2 cellular contexts compared by ENCODE assay signal in genomic region chr17:78403822-78404221, GRCh38.
TF ChIP-seq lines count a peak whose summit lies in the region.

No MANE protein-coding gene starts in this region.

TF ChIP-seq in GM23338, 12 proteins besides CTCF, POLR2A, EP300 and RAD21:
- no peak for TF ChIP-seq ZNF114 (CRISPR knock-in tag; IDR thresholded peaks at IDR 0.05)
- TF ChIP-seq POLR2AphosphoS5 (IDR thresholded peaks at IDR 0.05; ENCODE audit: low read depth) = no peak
- no peak for TF ChIP-seq EZH2phosphoT487 (IDR thresholded peaks at IDR 0.05; ENCODE audit: unreplicated experiment)
- no peak for TF ChIP-seq ZNF331 (CRISPR knock-in tag; IDR thresholded peaks at IDR 0.05; ENCODE audit: low read depth)

TF ChIP-seq in H1, 55 proteins besides CTCF, POLR2A, EP300 and RAD21:
- TF ChIP-seq POLR2AphosphoS5 (IDR thresholded peaks at IDR 0.05; ENCODE audit: low read depth, low read length) (no peak), CREB1 (IDR thresholded peaks at IDR 0.05) (no peak), USF2 (IDR thresholded peaks at IDR 0.05; ENCODE audit: low read length) (no peak), NRF1 (IDR thresholded peaks at IDR 0.05; ENCODE audit: low read depth, low read length) (no peak), FOSL1 (IDR thresholded peaks at IDR 0.05; ENCODE audit: insufficient read depth, low read depth, low read length) (no peak), CEBPB (IDR thresholded peaks at IDR 0.05; ENCODE audit: low read depth, low read length) (no peak), TAF7 (optimal IDR thresholded peaks at IDR 0.05; ENCODE audit: borderline replicate concordance, low read depth, low read length) (no peak), CTBP2 (IDR thresholded peaks at IDR 0.05; ENCODE audit: borderline replicate concordance, insufficient read depth, insufficient read length, low read length) (no peak), TCF12 (IDR thresholded peaks at IDR 0.05; ENCODE audit: low read depth, low read length) (no peak), MAX (IDR thresholded peaks at IDR 0.05) (no peak), SRF (IDR thresholded peaks at IDR 0.05; ENCODE audit: low read depth, low read length) (no peak)
